In the genomic region with DNA sequence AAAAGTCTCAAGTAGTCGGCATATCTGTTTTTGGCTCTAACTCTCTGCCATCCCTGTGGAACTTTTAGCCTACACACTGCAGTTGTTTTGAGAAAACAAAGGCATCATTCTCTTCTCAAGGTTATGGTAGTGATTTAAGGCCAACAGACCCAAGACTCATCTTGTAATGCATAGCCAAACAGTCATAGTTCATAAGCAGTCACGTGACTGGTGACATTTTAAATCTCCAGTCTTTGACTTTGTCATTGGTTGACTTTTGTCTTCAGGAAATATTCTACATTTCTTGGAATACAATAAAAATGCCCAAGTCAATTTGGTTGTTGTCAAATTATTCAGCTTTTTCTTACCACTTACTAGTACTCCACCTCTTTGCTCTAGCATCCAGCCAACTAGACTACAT, we compare ENCODE assay signal across 27 cellular contexts.
"Had no signal": no experiment of that assay in that cellular context is flagged by ENCODE, and none has a peak within 500 bp of the region (broad histone marks: within the 10 kb centered on the region; RNA-seq: fewer than 3 reads in every experiment).

No MANE protein-coding gene starts in this region.

- DNase-seq: colonic mucosa; dermis blood vessel endothelial cell; dorsolateral prefrontal cortex; effector CD4-positive, alpha-beta T cell; effector memory CD4-positive, alpha-beta T cell; erythroblast; esophagus squamous epithelium; foreskin fibroblast; foreskin melanocyte; gastrocnemius medialis; glutamatergic neuron; head of caudate nucleus; heart right ventricle; hippocampal formation; left cardiac atrium; left lung; left ventricle myocardium superior; lower lobe of right lung; mesenchymal stem cell; mucosa of descending colon; naive B cell had no signal

- H3K27me3 ChIP-seq: colonic mucosa, dorsolateral prefrontal cortex, esophagus squamous epithelium, gastrocnemius medialis, heart right ventricle, left lung had no signal

- H3K4me3 ChIP-seq: colonic mucosa, dorsolateral prefrontal cortex, esophagus squamous epithelium, gastrocnemius medialis, heart right ventricle, left lung, lower lobe of right lung, mucosa of descending colon had no signal

- FAIRE-seq: endometrium, islet of Langerhans, keratinocyte had no signal

- H3K36me3 ChIP-seq: colonic mucosa, esophagus squamous epithelium, gastrocnemius medialis, heart right ventricle, left lung, lower lobe of right lung had no signal

- H3K27ac Mint-ChIP-seq: mesothelial cell of epicardium, naive B cell had no signal

- H3K4me3 Mint-ChIP-seq: mesothelial cell of epicardium, naive B cell had no signal

- H3K27me3 Mint-ChIP-seq: naive B cell had no signal

- H3K4me1 ChIP-seq: colonic mucosa, esophagus squamous epithelium, gastrocnemius medialis, heart right ventricle, left lung, lower lobe of right lung had no signal

- H3K9me3 ChIP-seq: colonic mucosa, esophagus squamous epithelium, gastrocnemius medialis, lower lobe of right lung had no signal

- H3K36me3 Mint-ChIP-seq: mesothelial cell of epicardium, naive B cell had no signal

- H3K4me1 Mint-ChIP-seq: mesothelial cell of epicardium, naive B cell had no signal

- H3K27ac ChIP-seq: colonic mucosa, dorsolateral prefrontal cortex, epithelial cell of prostate, esophagus squamous epithelium, gastrocnemius medialis, heart right ventricle, left lung, lower lobe of right lung had no signal

- ATAC-seq: esophagus mucosa, gastrocnemius medialis, heart right ventricle, left cardiac atrium, left lung, left ventricle myocardium superior, lower lobe of right lung, mucosa of descending colon had no signal
